Comparison of ENCODE assay signal across 24 cellular contexts in the genomic region with DNA sequence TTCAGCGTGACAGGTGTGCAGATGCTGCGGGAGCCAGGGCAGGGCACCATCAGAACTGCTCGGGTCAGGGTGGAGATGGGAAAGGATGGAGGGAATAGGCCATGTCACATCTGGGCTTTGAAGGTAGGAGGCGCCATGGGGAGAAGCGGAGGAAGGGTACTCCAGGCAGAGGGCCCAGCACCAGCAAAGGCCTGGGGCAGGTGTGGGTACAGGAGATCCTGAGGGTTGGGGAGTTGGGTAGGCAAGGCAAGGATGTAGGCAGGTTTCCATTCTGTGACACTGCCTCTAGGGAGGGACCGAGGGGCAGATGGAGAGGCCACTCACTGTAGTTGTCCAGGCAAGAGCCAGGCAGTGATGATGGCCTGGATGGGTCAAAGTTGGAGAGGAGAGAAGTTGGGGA. TPM values are rescaled to one million over a fixed set of nuclear protein-coding genes. Genes with fewer than 3 reads are reported as not detected.
A peak's percentile ranks its signal among the peaks of the same experiment; 100 is the strongest.
DNase-seq lines count a peak whose midpoint lies in the region; ATAC-seq, FAIRE-seq and TF ChIP-seq lines count a peak whose summit lies in the region.
"Had no signal": no experiment of that assay in that cellular context is flagged by ENCODE, and none has a peak within 500 bp of the region (broad histone marks: within the 10 kb centered on the region; RNA-seq: fewer than 3 reads in every experiment).

No MANE protein-coding gene starts in this region.

- no peaks in the 10 kb centered on the region for H3K27me3 Mint-ChIP-seq in endodermal cell (ENCODE audit: insufficient read depth)
- H3K27me3 Mint-ChIP-seq in neural progenitor cell (ENCODE audit: insufficient read depth, low read depth): no peaks in the 10 kb centered on the region

- no peak for TF ChIP-seq EP300 in SK-N-SH (IDR thresholded peaks at IDR 0.05; ENCODE audit: borderline replicate concordance in 1 of 2, low read depth in 1 of 2, low read length in 1 of 2)

- no peak overlapping the region for H2AFZ ChIP-seq in SK-N-SH (ENCODE audit: low read depth)
- no peak overlapping the region for H2AFZ ChIP-seq in neural progenitor cell (replicated peaks)

- H3K9me3 Mint-ChIP-seq in endodermal cell (no peaks in the 10 kb centered on the region), neural progenitor cell (no peaks in the 10 kb centered on the region)
- H3K9me3 Mint-ChIP-seq: CD8-positive, alpha-beta T cell; HFFc6 had no signal

- H3K36me3 ChIP-seq in SK-N-SH (replicated peaks in 1 of 2; ENCODE audit: control insufficient read depth in 1 of 2, insufficient read depth in 2 of 2, low read length in 1 of 2) (no peaks in the 10 kb centered on the region), endodermal cell (ENCODE audit: control insufficient read depth, insufficient read depth, low read length) (no peaks in the 10 kb centered on the region), neural progenitor cell (no peaks in the 10 kb centered on the region)

- H3K9ac ChIP-seq in SK-N-SH (no peak overlapping the region), endodermal cell (ENCODE audit: extremely low read depth, low read length, poor library complexity, severe bottlenecking) (no peak overlapping the region), neural progenitor cell (no peak overlapping the region)

- peak; percentile 13 for DNase-seq in SK-N-SH
- DNase-seq in endodermal cell: peak; percentile 68
- no peak for DNase-seq in neural progenitor cell (ENCODE audit: low spot score)
- DNase-seq in stimulated activated CD8-positive, alpha-beta memory T cell treated with anti-CD3 and anti-CD28 coated beads, Interleukin-4, amount 100 ng/mL, for 48 hours: no peak
- DNase-seq in GM12891 (ENCODE audit: insufficient read length, low spot score): no peak
- no peak for DNase-seq in stimulated activated CD4-positive, alpha-beta T cell treated with anti-CD3 and anti-CD28 coated beads, Interleukin-4, amount 100 ng/mL, for 4 hours
- DNase-seq in activated CD4-positive, alpha-beta T cell treated with anti-CD3 and anti-CD28 coated beads, Interleukin-2, amount 50 U/mL, for 4 hours: no peak
- DNase-seq: ACHN; C1 segment of cervical spinal cord; CD8-positive, alpha-beta T cell; DMS153; HFFc6; MM.1S; NCI-H1048; NCI-H1417 treated with DMSO at 0.1 percent for 48 hours; NCI-H187 treated with DMSO at 0.1 percent for 48 hours; NCI-H69; NK-92 treated with Interleukin-12 subunit alpha and Interleukin-12 subunit beta, amount 100 ng/mL, for 24 hours had no signal

- TF ChIP-seq CTCF in SK-N-SH (IDR thresholded peaks at IDR 0.05): no peak
- TF ChIP-seq CTCF in endodermal cell (conservative IDR thresholded peaks at IDR 0.05): peak; percentile 42
- no peak for TF ChIP-seq CTCF in neural progenitor cell (IDR thresholded peaks at IDR 0.05)

- no peak for TF ChIP-seq POLR2A in GM12891 (IDR thresholded peaks at IDR 0.05; ENCODE audit: low read depth, low read length)

- H3K27me3 ChIP-seq in SK-N-SH (ENCODE audit: insufficient read depth) (no peaks in the 10 kb centered on the region), endodermal cell (ENCODE audit: control insufficient read depth, insufficient read depth, low read length, poor library complexity, severe bottlenecking) (no peaks in the 10 kb centered on the region), neural progenitor cell (no peaks in the 10 kb centered on the region)

- H3K27ac Mint-ChIP-seq in endodermal cell (no peak overlapping the region), neural progenitor cell (peak overlapping the region; percentile 57)
- H3K27ac Mint-ChIP-seq: CD8-positive, alpha-beta T cell; HFFc6 had no signal

- CTCF ChIA-PET in SK-N-SH (lab: Yijun Ruan, JAX): interaction anchor here (1.4 to 2.5 kb wide), 3 partner anchors 11 to 60 kb away, joined by 3 to 9 read pairs (median 4); no protein-coding TSS in a partner anchor

- no peaks in the 10 kb centered on the region for H3F3A ChIP-seq in SK-N-SH (replicated peaks; ENCODE audit: insufficient read depth)
- peaks cover 4% of the 10 kb centered on the region for H3F3A ChIP-seq in neural progenitor cell (ENCODE audit: low read depth)

- H3K4me1 ChIP-seq in SK-N-SH (ENCODE audit: control insufficient read depth in 1 of 2, insufficient read depth in 2 of 2, low read depth in 1 of 2, low read length in 1 of 2) (no peaks in the 10 kb centered on the region; a peak in 1 of 4 replicates), endodermal cell (ENCODE audit: control insufficient read depth, insufficient read depth, low read length) (peaks cover 5% of the 10 kb centered on the region), neural progenitor cell (peaks cover 10% of the 10 kb centered on the region)

- H3K4me3 ChIP-seq in SK-N-SH (ENCODE audit: low read depth in 2 of 2, low read length in 1 of 2): no peak overlapping the region
- no peak overlapping the region for H3K4me3 ChIP-seq in endodermal cell (ENCODE audit: low read length)
- H3K4me3 ChIP-seq in neural progenitor cell: no peak overlapping the region
- H3K4me3 ChIP-seq: K562 had no signal

- no peaks in the 10 kb centered on the region for H3K9me2 ChIP-seq in SK-N-SH

- peaks cover 5% of the 10 kb centered on the region for H3K36me3 Mint-ChIP-seq in endodermal cell (ENCODE audit: low read depth)
- H3K36me3 Mint-ChIP-seq in neural progenitor cell: no peaks in the 10 kb centered on the region
- H3K36me3 Mint-ChIP-seq: CD8-positive, alpha-beta T cell had no signal

- H3K9me3 ChIP-seq in SK-N-SH (no peaks in the 10 kb centered on the region), endodermal cell (ENCODE audit: control insufficient read depth, low read length) (no peaks in the 10 kb centered on the region), neural progenitor cell (ENCODE audit: low read depth) (no peaks in the 10 kb centered on the region)

- H3K4me1 Mint-ChIP-seq in endodermal cell (peaks cover 10% of the 10 kb centered on the region), neural progenitor cell (peaks cover 41% of the 10 kb centered on the region)

- no peak for ATAC-seq in SK-N-SH treated with all-trans-retinoic acid at 6 μM for 48 hours
- ATAC-seq: CD8-positive, alpha-beta T cell; K562; Panc1 had no signal

- no peak for TF ChIP-seq RAD21 in SK-N-SH (IDR thresholded peaks at IDR 0.05; ENCODE audit: low read length)

- 78% methylated on average over 6 of the region's 6 CpGs for WGBS in SK-N-SH (ENCODE audit: low lambda C conversion rate)
- WGBS in endodermal cell (ENCODE audit: insufficient coverage in 1 of 2, insufficient read length in 1 of 2), 2 experiments: 93 to 100% methylated on average over 1 to 6 of the region's 6 CpGs

- H3K4me3 Mint-ChIP-seq in endodermal cell: no peak overlapping the region
- no peak overlapping the region for H3K4me3 Mint-ChIP-seq in neural progenitor cell
- H3K4me3 Mint-ChIP-seq: CD8-positive, alpha-beta T cell; HFFc6 had no signal

- no peaks in the 10 kb centered on the region for H3K79me2 ChIP-seq in SK-N-SH (ENCODE audit: insufficient read depth)
- H3K79me2 ChIP-seq in neural progenitor cell (ENCODE audit: low read depth): no peaks in the 10 kb centered on the region

- FAIRE-seq in GM12891 (lab: Jason Lieb, UNC): no peak
- FAIRE-seq: GM18507, H54, K562 had no signal

- POLR2A ChIA-PET in SK-N-SH (lab: Yijun Ruan, JAX): no interaction called here

- H3K4me2 ChIP-seq in SK-N-SH (no peak overlapping the region), neural progenitor cell (no peak overlapping the region)

- no peaks in the 10 kb centered on the region for H4K20me1 ChIP-seq in SK-N-SH (ENCODE audit: insufficient read depth)
- no peaks in the 10 kb centered on the region for H4K20me1 ChIP-seq in neural progenitor cell (ENCODE audit: low read depth)

- H3K27ac ChIP-seq in SK-N-SH (ENCODE audit: low read depth in 2 of 2, low read length in 1 of 2) (no peak overlapping the region), endodermal cell (ENCODE audit: low read depth, low read length) (no peak overlapping the region), neural progenitor cell (no peak overlapping the region)
- H3K27ac ChIP-seq: 22Rv1 had no signal

TF ChIP-seq in SK-N-SH, 30 proteins besides CTCF, POLR2A, EP300 and RAD21 (continues in another document):
- TF ChIP-seq ELF1 (IDR thresholded peaks at IDR 0.05): no peak
- TF ChIP-seq FOSL2 (IDR thresholded peaks at IDR 0.05; ENCODE audit: borderline replicate concordance, low read depth): no peak
- no peak for TF ChIP-seq POLR2AphosphoS5 (IDR thresholded peaks at IDR 0.05; ENCODE audit: low read depth, low read length)
- TF ChIP-seq MXI1 (IDR thresholded peaks at IDR 0.05; ENCODE audit: low read depth, low read length): no peak

TF ChIP-seq in SK-N-SH treated with all-trans-retinoic acid at 6 μM for 48 hours, 23 proteins besides CTCF, POLR2A, EP300 and RAD21 (continues in another document):
- no peak for TF ChIP-seq GLIS3 (CRISPR knock-in tag; IDR thresholded peaks at IDR 0.05)

TF ChIP-seq in GM12891, 5 proteins besides CTCF, POLR2A, EP300 and RAD21:
- TF ChIP-seq PAX5 (IDR thresholded peaks at IDR 0.05; ENCODE audit: insufficient read depth, low read length, severe bottlenecking): no peak

RNA-seq across cellular contexts. Expression of a gene that starts 8.5 kb away (rescaled TPM):
- polyA plus RNA-seq in SK-N-SH (2012; rRNA removed): 0.71 and 1.1 TPM in 2 replicates
- 0.59 and 1.2 TPM in 2 replicates for polyA plus RNA-seq in SK-N-SH (2012; cell fraction: cytosol; rRNA removed)
- 0.68 and 1.3 TPM in 2 replicates for polyA plus RNA-seq in SK-N-SH (2012; cell fraction: nucleus; rRNA removed)
- total RNA-seq in endodermal cell: 10 to 100 TPM; 19.8 to 41.8 TPM
- 29.6 TPM for polyA plus RNA-seq in endodermal cell (2013, experiment 1 of 2)
- 23.9 TPM for polyA plus RNA-seq in endodermal cell (2013, experiment 2 of 2)
- total RNA-seq in neural progenitor cell (ENCODE audit: low replicate concordance): 6.7 and 17.7 TPM in 2 replicates
- 16.4 TPM for polyA plus RNA-seq in GM12891 (2012; ENCODE audit: low read depth, missing spikeins)
- total RNA-seq: CD8-positive, alpha-beta T cell; HFFc6 had no signal

RNA-seq across cellular contexts. Expression of a gene that starts 53.5 kb away (rescaled TPM):
- polyA plus RNA-seq in SK-N-SH (2012; rRNA removed): 19.0 and 23.0 TPM in 2 replicates
- polyA plus RNA-seq in SK-N-SH (2012; cell fraction: cytosol; rRNA removed): 7.0 and 12.1 TPM in 2 replicates
- polyA plus RNA-seq in SK-N-SH (2012; cell fraction: nucleus; rRNA removed): 47.6 and 71.1 TPM in 2 replicates
- total RNA-seq in endodermal cell (10 to 100 TPM; 65.0 to 75.2 TPM), neural progenitor cell (ENCODE audit: low replicate concordance) (16.3 and 78.8 TPM in 2 replicates)
- polyA plus RNA-seq in endodermal cell (2013, experiment 1 of 2): 45.2 TPM
- polyA plus RNA-seq in endodermal cell (2013, experiment 2 of 2): 37.1 TPM
- polyA plus RNA-seq in GM12891 (2012; ENCODE audit: low read depth, missing spikeins): 11.0 TPM

RNA-seq across cellular contexts. Expression of a gene that starts 53.8 kb away (rescaled TPM):
- polyA plus RNA-seq in SK-N-SH (2012; rRNA removed): 173 and 234 TPM in 2 replicates
- 103 and 111 TPM in 2 replicates for polyA plus RNA-seq in SK-N-SH (2012; cell fraction: cytosol; rRNA removed)
- polyA plus RNA-seq in SK-N-SH (2012; cell fraction: nucleus; rRNA removed): 442 and 643 TPM in 2 replicates
- total RNA-seq in endodermal cell (100 to 1,000 TPM; 295 to 352 TPM), neural progenitor cell (ENCODE audit: low replicate concordance) (281 and 379 TPM in 2 replicates)
- 394 TPM for polyA plus RNA-seq in endodermal cell (2013, experiment 1 of 2)
- 355 TPM for polyA plus RNA-seq in endodermal cell (2013, experiment 2 of 2)
- 173 TPM for polyA plus RNA-seq in GM12891 (2012; ENCODE audit: low read depth, missing spikeins)

Comparison
In these comparisons a context has a peak if more than half of its experiments do, and no peak if none do; other contexts are left out.
1. DNase-seq: peak in SK-N-SH (single experiment) and endodermal cell (single experiment); none in neural progenitor cell (single experiment), stimulated activated CD8-positive, alpha-beta memory T cell treated with anti-CD3 and anti-CD28 coated beads, Interleukin-4, amount 100 ng/mL, for 48 hours (single experiment), GM12891 (single experiment), stimulated activated CD4-positive, alpha-beta T cell treated with anti-CD3 and anti-CD28 coated beads, Interleukin-4, amount 100 ng/mL, for 4 hours (0 of 2) and activated CD4-positive, alpha-beta T cell treated with anti-CD3 and anti-CD28 coated beads, Interleukin-2, amount 50 U/mL, for 4 hours (0 of 2).